ENCODE assay signal across 12 cellular contexts in the genomic region with DNA sequence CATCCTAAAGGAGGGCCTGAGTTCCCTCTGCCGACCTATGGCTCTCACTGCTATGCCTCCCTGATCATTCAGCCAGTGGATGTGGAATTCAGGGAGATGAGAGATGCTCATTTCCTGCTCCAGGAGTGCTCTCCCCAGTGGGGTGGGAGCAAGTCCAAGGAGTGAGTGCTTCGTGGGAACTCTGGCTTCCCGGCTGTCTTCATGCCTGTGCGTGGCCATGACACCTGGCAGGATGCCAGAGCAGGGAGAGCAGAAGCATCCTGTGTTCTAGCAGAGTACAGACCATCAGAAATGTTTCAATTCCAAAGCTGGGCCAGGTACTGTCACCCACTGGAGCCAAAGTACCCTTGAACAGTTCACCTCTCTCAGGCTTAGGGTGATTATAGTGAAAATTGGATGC. TPM values are rescaled to one million over a fixed set of nuclear protein-coding genes. Genes with fewer than 3 reads are reported as not detected.
DNase-seq lines count a peak whose midpoint lies in the region; TF ChIP-seq lines count a peak whose summit lies in the region.
"Had no signal": no experiment of that assay in that cellular context is flagged by ENCODE, and none has a peak within 500 bp of the region (broad histone marks: within the 10 kb centered on the region; RNA-seq: fewer than 3 reads in every experiment).

No MANE protein-coding gene starts in this region.

- H3K4me1 Mint-ChIP-seq in activated T-helper 1 cell treated with anti-CD3 and anti-CD28 coated beads, Interleukin-12 subunit alpha, Interleukin-12 subunit beta, Interleukin-2, Interleukin-4 antibody, amounts not matched to agents 30 ng/mL and 10 ng/mL and 1 ng/mL, durations not matched to agents 14 hours and 24 hours and 36 hours (ENCODE audit: low read depth), result no peaks in the 10 kb centered on the region
- H3K4me1 Mint-ChIP-seq: central memory CD8-positive, alpha-beta T cell had no signal

- DNase-seq in AG10803 (ENCODE audit: low read depth) (peak; percentile 55), GM04504 (ENCODE audit: low read depth) (peak; percentile 20), astrocyte of the cerebellum (ENCODE audit: low read depth) (peak; percentile 16), iPS-NIHi7 (ENCODE audit: extremely low spot score) (peak; percentile 9), posterior vena cava (ENCODE audit: low spot score) (no peak), NCI-H187 treated with DMSO at 0.1 percent for 48 hours (lab: John Stamatoyannopoulos, UW) (no peak)
- DNase-seq in activated T-helper 1 cell treated with anti-CD3 and anti-CD28 coated beads, Interleukin-12 subunit alpha, Interleukin-12 subunit beta, Interleukin-2, Interleukin-4 antibody, amounts not matched to agents 30 ng/mL and 10 ng/mL and 1 ng/mL, durations not matched to agents 14 hours and 24 hours and 36 hours (ENCODE audit: low spot score), result no peak
- DNase-seq in stimulated activated CD4-positive, alpha-beta T cell treated with anti-CD3 and anti-CD28 coated beads, Interleukin-1b, Interleukin-23, amount 100 ng/mL, for 48 hours, result no peak
- DNase-seq: Caco-2, NCI-H1694 treated with DMSO at 0.1 percent for 48 hours, tibial artery had no signal

- in situ Hi-C loops in astrocyte of the cerebellum (cut with HindIII; ENCODE audit: low sequenced_read_pairs), result no loop called here

- no peak overlapping the region for H3K4me3 Mint-ChIP-seq in activated T-helper 1 cell treated with anti-CD3 and anti-CD28 coated beads, Interleukin-12 subunit alpha, Interleukin-12 subunit beta, Interleukin-2, Interleukin-4 antibody, amounts not matched to agents 30 ng/mL and 10 ng/mL and 1 ng/mL, durations not matched to agents 14 hours and 24 hours and 36 hours
- H3K4me3 Mint-ChIP-seq: central memory CD8-positive, alpha-beta T cell had no signal

- intact Hi-C loops in activated T-helper 1 cell treated with anti-CD3 and anti-CD28 coated beads, Interleukin-12 subunit alpha, Interleukin-12 subunit beta, Interleukin-2, Interleukin-4 antibody, amounts not matched to agents 30 ng/mL and 10 ng/mL and 1 ng/mL, durations not matched to agents 14 hours and 24 hours and 36 hours (cut with micrococcal nuclease), result no loop called here
- intact Hi-C loops in posterior vena cava (cut with DNase I), result no loop called here

- H3K36me3 Mint-ChIP-seq in activated T-helper 1 cell treated with anti-CD3 and anti-CD28 coated beads, Interleukin-12 subunit alpha, Interleukin-12 subunit beta, Interleukin-2, Interleukin-4 antibody, amounts not matched to agents 30 ng/mL and 10 ng/mL and 1 ng/mL, durations not matched to agents 14 hours and 24 hours and 36 hours (ENCODE audit: low read depth), result no peaks in the 10 kb centered on the region

- H3K27me3 Mint-ChIP-seq in activated T-helper 1 cell treated with anti-CD3 and anti-CD28 coated beads, Interleukin-12 subunit alpha, Interleukin-12 subunit beta, Interleukin-2, Interleukin-4 antibody, amounts not matched to agents 30 ng/mL and 10 ng/mL and 1 ng/mL, durations not matched to agents 14 hours and 24 hours and 36 hours (ENCODE audit: insufficient read depth), result peaks cover 4% of the 10 kb centered on the region
- H3K27me3 Mint-ChIP-seq: central memory CD8-positive, alpha-beta T cell had no signal

- TF ChIP-seq CTCF in AG10803 (conservative IDR thresholded peaks at IDR 0.05; ENCODE audit: low read length) (no peak), astrocyte of the cerebellum (IDR thresholded peaks at IDR 0.05; ENCODE audit: low read depth, low read length, missing control alignments) (no peak)

- no peaks in the 10 kb centered on the region for H3K9me3 Mint-ChIP-seq in activated T-helper 1 cell treated with anti-CD3 and anti-CD28 coated beads, Interleukin-12 subunit alpha, Interleukin-12 subunit beta, Interleukin-2, Interleukin-4 antibody, amounts not matched to agents 30 ng/mL and 10 ng/mL and 1 ng/mL, durations not matched to agents 14 hours and 24 hours and 36 hours
- H3K9me3 Mint-ChIP-seq: central memory CD8-positive, alpha-beta T cell had no signal

- H3K4me3 ChIP-seq in AG10803 (ENCODE audit: low read length) (no peak overlapping the region), astrocyte of the cerebellum (ENCODE audit: low read depth, low read length) (no peak overlapping the region)
- H3K4me3 ChIP-seq: tibial artery had no signal

- H3K27ac Mint-ChIP-seq in activated T-helper 1 cell treated with anti-CD3 and anti-CD28 coated beads, Interleukin-12 subunit alpha, Interleukin-12 subunit beta, Interleukin-2, Interleukin-4 antibody, amounts not matched to agents 30 ng/mL and 10 ng/mL and 1 ng/mL, durations not matched to agents 14 hours and 24 hours and 36 hours, result no peak overlapping the region

RNA-seq across cellular contexts. Expression of a gene that starts 45.1 kb away (rescaled TPM):
- 4.1 and 6.2 TPM in 2 replicates for total RNA-seq in activated T-helper 1 cell treated with anti-CD3 and anti-CD28 coated beads, Interleukin-12 subunit alpha, Interleukin-12 subunit beta, Interleukin-2, Interleukin-4 antibody, amounts not matched to agents 30 ng/mL and 10 ng/mL and 1 ng/mL, durations not matched to agents 14 hours and 24 hours and 36 hours
- total RNA-seq in posterior vena cava, result 10 to 100 TPM; 20.9 to 21.2 TPM

RNA-seq across cellular contexts. Expression of a gene that starts 59.1 kb away (rescaled TPM):
- total RNA-seq in activated T-helper 1 cell treated with anti-CD3 and anti-CD28 coated beads, Interleukin-12 subunit alpha, Interleukin-12 subunit beta, Interleukin-2, Interleukin-4 antibody, amounts not matched to agents 30 ng/mL and 10 ng/mL and 1 ng/mL, durations not matched to agents 14 hours and 24 hours and 36 hours, result 0.29 and 0.36 TPM in 2 replicates
- 10 to 100 TPM; 36.7 to 48.3 TPM for total RNA-seq in posterior vena cava

Comparison
In these comparisons a context has a peak if more than half of its experiments do, and no peak if none do; other contexts are left out.
1. DNase-seq: peak in AG10803 (single experiment), GM04504 (single experiment), astrocyte of the cerebellum (single experiment) and iPS-NIHi7 (single experiment); none in activated T-helper 1 cell treated with anti-CD3 and anti-CD28 coated beads, Interleukin-12 subunit alpha, Interleukin-12 subunit beta, Interleukin-2, Interleukin-4 antibody, amounts not matched to agents 30 ng/mL and 10 ng/mL and 1 ng/mL, durations not matched to agents 14 hours and 24 hours and 36 hours (single experiment), stimulated activated CD4-positive, alpha-beta T cell treated with anti-CD3 and anti-CD28 coated beads, Interleukin-1b, Interleukin-23, amount 100 ng/mL, for 48 hours (single experiment), posterior vena cava (single experiment) and NCI-H187 treated with DMSO at 0.1 percent for 48 hours (single experiment).
2. RNA of a gene that starts 59.1 kb away (total RNA-seq): 36.7 to 48.3 TPM in posterior vena cava; 0.29 to 0.36 TPM in activated T-helper 1 cell treated with anti-CD3 and anti-CD28 coated beads, Interleukin-12 subunit alpha, Interleukin-12 subunit beta, Interleukin-2, Interleukin-4 antibody, amounts not matched to agents 30 ng/mL and 10 ng/mL and 1 ng/mL, durations not matched to agents 14 hours and 24 hours and 36 hours; every median in the first group is over 10 times any median in the second.